8 cellular contexts compared by ENCODE assay signal in the genomic region with DNA sequence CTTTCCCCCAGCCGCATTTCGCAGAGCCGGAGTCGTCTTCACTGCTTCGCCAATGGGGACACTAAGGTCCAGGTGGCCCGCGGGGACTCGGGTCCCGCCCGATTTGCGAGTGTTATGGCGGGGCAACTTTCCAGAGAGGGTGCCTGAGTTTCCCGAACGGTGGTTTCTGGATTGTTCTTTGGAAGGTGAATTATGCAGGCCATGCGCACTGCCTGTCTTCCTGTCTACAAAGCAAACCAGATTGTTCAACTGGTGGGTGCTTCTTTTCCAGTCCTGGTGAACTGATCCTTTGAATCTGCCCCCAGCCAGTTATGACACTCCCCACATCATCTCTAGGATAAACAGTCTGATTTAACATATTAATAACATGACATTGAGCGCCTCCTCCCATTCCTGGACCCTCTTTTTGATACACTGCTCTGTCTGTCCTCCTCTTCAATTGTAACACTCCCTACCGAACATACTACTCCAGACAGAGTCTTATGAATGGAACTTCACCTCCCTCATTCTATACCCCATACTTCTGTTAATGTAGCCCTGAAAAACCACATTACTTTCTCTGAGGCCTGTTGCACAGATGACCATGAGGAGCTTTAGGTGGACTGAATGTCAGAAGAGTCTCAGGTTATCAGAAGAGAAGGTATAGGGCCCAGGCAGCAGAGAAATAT.
DNase-seq lines count a peak whose midpoint lies in the region; ATAC-seq, FAIRE-seq and TF ChIP-seq lines count a peak whose summit lies in the region.

No MANE protein-coding gene starts in this region.

- peaks cover 7% of the 10 kb centered on the region for H3K4me1 ChIP-seq in A549

- intact Hi-C loops in activated B cell treated with CpG ODN at 0.5 μM for 24 hours (cut with micrococcal nuclease) = loop anchor here (1.0 kb wide), 1 partner anchor 8 kb away; no protein-coding TSS in a partner anchor

- POLR2A ChIA-PET in A549 (lab: Yijun Ruan, JAX) = interaction anchor here (0.6 to 1.3 kb wide), 2 partner anchors 15 to 292 kb away, joined by 3 to 5 read pairs; no protein-coding TSS in a partner anchor
- POLR2A ChIA-PET in activated B cell treated with CpG ODN at 0.5 μM for 24 hours (lab: Charles Lee) = interaction anchor here (0.6 to 8.7 kb wide), 16 partner anchors 8 to 1399 kb away, joined by 3 to 192 read pairs (median 4); no protein-coding TSS in a partner anchor

- no peak for TF ChIP-seq POLR2A in A549 (IDR thresholded peaks at IDR 0.05; ENCODE audit: low read length)

- CTCF ChIA-PET in A549 (lab: Yijun Ruan, JAX) = interaction anchor here (0.9 to 15.1 kb wide), 5 partner anchors 7 to 294 kb away, joined by 3 to 377 read pairs (median 8); no protein-coding TSS in a partner anchor
- CTCF ChIA-PET in activated B cell treated with CpG ODN at 0.5 μM for 24 hours (lab: Charles Lee) = interaction anchor here (1.6 kb wide), 1 partner anchor 113 kb away, joined by 5 read pairs; no protein-coding TSS in a partner anchor

- peak in 1 of 2 experiments; percentile 53 for DNase-seq in A549 (ENCODE audit: low read depth in 1 of 2, low spot score in 1 of 2)
- no peak for DNase-seq in activated B cell treated with CpG ODN at 0.5 μM for 24 hours
- DNase-seq in hepatic stellate cell (ENCODE audit: low spot score) = peak; percentile 42
- no peak for DNase-seq in stimulated activated effector memory CD8-positive, alpha-beta T cell treated with anti-CD3 and anti-CD28 coated beads, Interleukin-12 subunit alpha, Interleukin-12 subunit beta, amount 100 ng/mL, for 72 hours (ENCODE audit: low spot score in 2 of 2)
- DNase-seq in NK-92 (lab: John Stamatoyannopoulos, UW; ENCODE audit: unreplicated experiment) = no peak

- no peaks in the 10 kb centered on the region for H3K27me3 Mint-ChIP-seq in activated B cell treated with CpG ODN at 0.5 μM for 24 hours

- 19% methylated on average over 17 of the region's 17 CpGs for WGBS in A549 (ENCODE audit: missing lambda C conversion rate)

- H3K27ac Mint-ChIP-seq in activated B cell treated with CpG ODN at 0.5 μM for 24 hours = peak overlapping the region; percentile 90
- H3K27ac Mint-ChIP-seq in stimulated activated effector memory CD8-positive, alpha-beta T cell treated with anti-CD3 and anti-CD28 coated beads, Interleukin-12 subunit alpha, Interleukin-12 subunit beta, amount 100 ng/mL, for 72 hours = peak overlapping the region; percentile 74

- no peak for FAIRE-seq in A549 (lab: Jason Lieb, UNC)

- no peak for TF ChIP-seq CTCF in A549 (IDR thresholded peaks at IDR 0.05)
- TF ChIP-seq CTCF in activated B cell treated with CpG ODN at 0.5 μM for 24 hours (IDR thresholded peaks at IDR 0.05) = no peak

- H3K9me3 Mint-ChIP-seq in activated B cell treated with CpG ODN at 0.5 μM for 24 hours = no peaks in the 10 kb centered on the region
- H3K9me3 Mint-ChIP-seq in stimulated activated effector memory CD8-positive, alpha-beta T cell treated with anti-CD3 and anti-CD28 coated beads, Interleukin-12 subunit alpha, Interleukin-12 subunit beta, amount 100 ng/mL, for 72 hours = no peaks in the 10 kb centered on the region

- peak overlapping the region; percentile 88 for H3K4me3 Mint-ChIP-seq in activated B cell treated with CpG ODN at 0.5 μM for 24 hours
- H3K4me3 Mint-ChIP-seq in stimulated activated effector memory CD8-positive, alpha-beta T cell treated with anti-CD3 and anti-CD28 coated beads, Interleukin-12 subunit alpha, Interleukin-12 subunit beta, amount 100 ng/mL, for 72 hours = peak overlapping the region; percentile 80

- H3K36me3 Mint-ChIP-seq in activated B cell treated with CpG ODN at 0.5 μM for 24 hours (ENCODE audit: low read depth) = peaks cover 8% of the 10 kb centered on the region
- H3K36me3 Mint-ChIP-seq in stimulated activated effector memory CD8-positive, alpha-beta T cell treated with anti-CD3 and anti-CD28 coated beads, Interleukin-12 subunit alpha, Interleukin-12 subunit beta, amount 100 ng/mL, for 72 hours = peaks cover 23% of the 10 kb centered on the region

- TF ChIP-seq RAD21 in A549 (conservative IDR thresholded peaks at IDR 0.05 in 1 of 2, IDR thresholded peaks at IDR 0.05 in 1 of 2) = no peak

- no peaks in the 10 kb centered on the region for H3K9me3 ChIP-seq in A549

- peaks cover 31% of the 10 kb centered on the region for H3K4me1 Mint-ChIP-seq in activated B cell treated with CpG ODN at 0.5 μM for 24 hours
- H3K4me1 Mint-ChIP-seq in stimulated activated effector memory CD8-positive, alpha-beta T cell treated with anti-CD3 and anti-CD28 coated beads, Interleukin-12 subunit alpha, Interleukin-12 subunit beta, amount 100 ng/mL, for 72 hours = peaks cover 25% of the 10 kb centered on the region

- H3K4me2 ChIP-seq in A549 = peak overlapping the region; percentile 77

- peak overlapping the region; percentile 85 for H3K4me3 ChIP-seq in A549

- ATAC-seq in A549 (peak; percentile 5 to 27; a peak in 5 of 6 replicates), GM21447 (IDR thresholded peaks at IDR 0.05; ENCODE audit: unreplicated experiment) (peak; percentile 7), activated B cell treated with CpG ODN at 0.5 μM for 24 hours (ENCODE audit: low read depth) (no peak), GM21825 (IDR thresholded peaks at IDR 0.05; ENCODE audit: unreplicated experiment) (no peak), GM19397 (IDR thresholded peaks at IDR 0.05; ENCODE audit: unreplicated experiment) (no peak)
- ATAC-seq in stimulated activated effector memory CD8-positive, alpha-beta T cell treated with anti-CD3 and anti-CD28 coated beads, Interleukin-12 subunit alpha, Interleukin-12 subunit beta, amount 100 ng/mL, for 72 hours = no peak

- no peak for TF ChIP-seq EP300 in A549 (IDR thresholded peaks at IDR 0.05)

- H3K27ac ChIP-seq in A549 = peak overlapping the region; percentile 31 to 80; a peak in 5 of 6 replicates

TF ChIP-seq in A549, 52 proteins besides CTCF, POLR2A, EP300 and RAD21:
- TF ChIP-seq SMC3 (IDR thresholded peaks at IDR 0.05) = no peak
- no peak for TF ChIP-seq RNF2 (IDR thresholded peaks at IDR 0.05; ENCODE audit: borderline replicate concordance, low read depth)
- TF ChIP-seq MAX (IDR thresholded peaks at IDR 0.05) = no peak; the same call in 1 of the 2 replicates
- TF ChIP-seq, protein P1, sequence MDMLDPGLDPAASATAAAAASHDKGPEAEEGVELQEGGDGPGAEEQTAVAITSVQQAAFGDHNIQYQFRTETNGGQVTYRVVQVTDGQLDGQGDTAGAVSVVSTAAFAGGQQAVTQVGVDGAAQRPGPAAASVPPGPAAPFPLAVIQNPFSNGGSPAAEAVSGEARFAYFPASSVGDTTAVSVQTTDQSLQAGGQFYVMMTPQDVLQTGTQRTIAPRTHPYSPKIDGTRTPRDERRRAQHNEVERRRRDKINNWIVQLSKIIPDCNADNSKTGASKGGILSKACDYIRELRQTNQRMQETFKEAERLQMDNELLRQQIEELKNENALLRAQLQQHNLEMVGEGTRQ (IDR thresholded peaks at IDR 0.05) = no peak
- no peak for TF ChIP-seq MYC (IDR thresholded peaks at IDR 0.05; ENCODE audit: borderline replicate concordance, low read length)
- TF ChIP-seq KDM1A (IDR thresholded peaks at IDR 0.05; ENCODE audit: low read depth) = peak; percentile 99
- TF ChIP-seq EHF (CRISPR knock-in tag; IDR thresholded peaks at IDR 0.05) = no peak
- no peak for TF ChIP-seq ZC3H11A (IDR thresholded peaks at IDR 0.05)
- no peak for TF ChIP-seq HMGXB4 (CRISPR knock-in tag; IDR thresholded peaks at IDR 0.05; ENCODE audit: borderline replicate concordance)
- TF ChIP-seq TFCP2L1 (CRISPR knock-in tag; IDR thresholded peaks at IDR 0.05) = no peak
- no peak for TF ChIP-seq NPAS2 (CRISPR knock-in tag; IDR thresholded peaks at IDR 0.05; ENCODE audit: borderline replicate concordance)
- peak; percentile 84; the same call in 1 of the 2 replicates for TF ChIP-seq CHD4 (IDR thresholded peaks at IDR 0.05; ENCODE audit: borderline replicate concordance)
- TF ChIP-seq RCOR1 (IDR thresholded peaks at IDR 0.05; ENCODE audit: low read depth, low read length) = peak; percentile 86
- TF ChIP-seq HDAC2 (IDR thresholded peaks at IDR 0.05) = peak; percentile 98

Comparison
In these comparisons a context has a peak if more than half of its experiments do, and no peak if none do; other contexts are left out.
1. ATAC-seq: peak in A549 (2 of 2) and GM21447 (single experiment); none in activated B cell treated with CpG ODN at 0.5 μM for 24 hours (single experiment), stimulated activated effector memory CD8-positive, alpha-beta T cell treated with anti-CD3 and anti-CD28 coated beads, Interleukin-12 subunit alpha, Interleukin-12 subunit beta, amount 100 ng/mL, for 72 hours (single experiment), GM21825 (single experiment) and GM19397 (single experiment).